Comparison of ENCODE assay signal across 15 cellular contexts in the genomic region with DNA sequence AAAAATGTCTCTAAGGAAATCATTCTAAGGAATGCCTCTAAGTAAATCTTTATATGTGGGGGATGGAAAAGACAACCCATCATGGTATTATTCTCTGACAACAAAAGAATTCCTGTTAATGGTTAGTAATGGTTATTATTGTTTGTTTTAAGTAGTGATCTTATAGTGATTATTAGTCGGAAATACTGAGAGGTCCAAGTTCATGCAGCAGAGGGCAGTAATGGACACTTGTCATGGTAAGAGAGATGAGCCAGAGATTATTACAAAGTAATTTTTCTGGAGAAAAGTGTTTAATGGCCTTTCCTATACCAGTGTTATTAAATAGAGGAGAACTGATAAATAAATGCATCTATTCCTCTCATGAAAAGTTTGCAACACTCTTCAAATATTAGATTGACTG. TPM values are rescaled to one million over a fixed set of nuclear protein-coding genes. Genes with fewer than 3 reads are reported as not detected.
DNase-seq lines count a peak whose midpoint lies in the region; ATAC-seq and TF ChIP-seq lines count a peak whose summit lies in the region.
"Had no signal": no experiment of that assay in that cellular context is flagged by ENCODE, and none has a peak within 500 bp of the region (broad histone marks: within the 10 kb centered on the region; RNA-seq: fewer than 3 reads in every experiment).

No MANE protein-coding gene starts in this region.

- H2BK15ac ChIP-seq in mesenchymal stem cell (ENCODE audit: low read depth, poor library complexity, severe bottlenecking) = no peak overlapping the region

- H4K91ac ChIP-seq in mesenchymal stem cell (ENCODE audit: low read length) = no peak overlapping the region

- H3K27ac Mint-ChIP-seq in activated T-helper 1 cell treated with anti-CD3 and anti-CD28 coated beads, Interleukin-12 subunit alpha, Interleukin-12 subunit beta, Interleukin-2, Interleukin-4 antibody, amounts not matched to agents 30 ng/mL and 10 ng/mL and 1 ng/mL, durations not matched to agents 14 hours and 24 hours and 36 hours = no peak overlapping the region
- H3K27ac Mint-ChIP-seq in activated naive CD4-positive, alpha-beta T cell treated with anti-CD3 and anti-CD28 coated beads, Interleukin-2, amount 50 U/mL, for 72 hours = no peak overlapping the region
- H3K27ac Mint-ChIP-seq: activated naive CD8-positive, alpha-beta T cell had no signal

- H2BK5ac ChIP-seq in mesenchymal stem cell (ENCODE audit: low read depth, low read length, poor library complexity, severe bottlenecking) = no peak overlapping the region

- H3K23ac ChIP-seq in mesenchymal stem cell (ENCODE audit: low read length in 2 of 2) = no peak overlapping the region

- peaks cover 14% of the 10 kb centered on the region for H3K9me3 Mint-ChIP-seq in activated T-helper 1 cell treated with anti-CD3 and anti-CD28 coated beads, Interleukin-12 subunit alpha, Interleukin-12 subunit beta, Interleukin-2, Interleukin-4 antibody, amounts not matched to agents 30 ng/mL and 10 ng/mL and 1 ng/mL, durations not matched to agents 14 hours and 24 hours and 36 hours
- H3K9me3 Mint-ChIP-seq in activated naive CD4-positive, alpha-beta T cell treated with anti-CD3 and anti-CD28 coated beads, Interleukin-2, amount 50 U/mL, for 72 hours = peaks cover 0 to 3% of the 10 kb centered on the region in 2 donors

- H3K18ac ChIP-seq in mesenchymal stem cell (ENCODE audit: low read depth in 1 of 2, low read length in 2 of 2) = no peak overlapping the region

- no peaks in the 10 kb centered on the region for H3K36me3 ChIP-seq in mesenchymal stem cell (ENCODE audit: control insufficient read depth in 1 of 2, insufficient read depth in 2 of 2, low read depth in 1 of 2, low read length in 2 of 2)
- H3K36me3 ChIP-seq: colonic mucosa, left lung, tibial artery had no signal

- intact Hi-C loops in activated T-helper 1 cell treated with anti-CD3 and anti-CD28 coated beads, Interleukin-12 subunit alpha, Interleukin-12 subunit beta, Interleukin-2, Interleukin-4 antibody, amounts not matched to agents 30 ng/mL and 10 ng/mL and 1 ng/mL, durations not matched to agents 14 hours and 24 hours and 36 hours (cut with micrococcal nuclease) = no loop called here

- H3K4me3 ChIP-seq in LNCaP clone FGC (ENCODE audit: low read depth, low read length) (no peak overlapping the region), choroid plexus epithelial cell (ENCODE audit: low read depth, low read length) (no peak overlapping the region), mesenchymal stem cell (ENCODE audit: insufficient read depth in 1 of 2, low read depth in 1 of 2, low read length in 2 of 2) (no peak overlapping the region)
- H3K4me3 ChIP-seq: colonic mucosa, left lung, tibial artery had no signal

- no peak overlapping the region for H4K8ac ChIP-seq in mesenchymal stem cell (ENCODE audit: low read length)

- H3K36me3 Mint-ChIP-seq in activated T-helper 1 cell treated with anti-CD3 and anti-CD28 coated beads, Interleukin-12 subunit alpha, Interleukin-12 subunit beta, Interleukin-2, Interleukin-4 antibody, amounts not matched to agents 30 ng/mL and 10 ng/mL and 1 ng/mL, durations not matched to agents 14 hours and 24 hours and 36 hours (ENCODE audit: low read depth) = no peaks in the 10 kb centered on the region
- no peaks in the 10 kb centered on the region for H3K36me3 Mint-ChIP-seq in activated naive CD4-positive, alpha-beta T cell treated with anti-CD3 and anti-CD28 coated beads, Interleukin-2, amount 50 U/mL, for 72 hours
- H3K36me3 Mint-ChIP-seq: activated naive CD8-positive, alpha-beta T cell had no signal

- H3K4me3 Mint-ChIP-seq in activated T-helper 1 cell treated with anti-CD3 and anti-CD28 coated beads, Interleukin-12 subunit alpha, Interleukin-12 subunit beta, Interleukin-2, Interleukin-4 antibody, amounts not matched to agents 30 ng/mL and 10 ng/mL and 1 ng/mL, durations not matched to agents 14 hours and 24 hours and 36 hours = no peak overlapping the region
- H3K4me3 Mint-ChIP-seq: activated naive CD8-positive, alpha-beta T cell had no signal

- H3K9ac ChIP-seq in mesenchymal stem cell (ENCODE audit: low read length) = no peak overlapping the region

- H2AK5ac ChIP-seq in mesenchymal stem cell (ENCODE audit: low read length, severe bottlenecking) = no peak overlapping the region

- 68% methylated on average over 1 of the region's 1 CpG for WGBS in mesenchymal stem cell

- no peak overlapping the region for H3K14ac ChIP-seq in mesenchymal stem cell (ENCODE audit: low read length in 2 of 2)

- no peak overlapping the region for H3K4me2 ChIP-seq in mesenchymal stem cell (ENCODE audit: low read length, poor library complexity, severe bottlenecking)

- no peak overlapping the region for H3K4ac ChIP-seq in mesenchymal stem cell (ENCODE audit: low read depth in 1 of 2, low read length in 2 of 2)

- H3K27me3 ChIP-seq in mesenchymal stem cell (ENCODE audit: control insufficient read depth in 1 of 2, insufficient read depth in 1 of 2, low read length in 2 of 2) = peaks cover 0 to 9% of the 10 kb centered on the region in 2 experiments
- H3K27me3 ChIP-seq: colonic mucosa had no signal

- no peak overlapping the region for H2AFZ ChIP-seq in mesenchymal stem cell (ENCODE audit: low read depth, low read length)

- TF ChIP-seq CTCF in LNCaP clone FGC (IDR thresholded peaks at IDR 0.05; ENCODE audit: control insufficient read depth, extremely low read depth, insufficient read depth) (peak; percentile 52), choroid plexus epithelial cell (conservative IDR thresholded peaks at IDR 0.05; ENCODE audit: low read depth, low read length) (peak; percentile 45)

- no peak overlapping the region for H2BK12ac ChIP-seq in mesenchymal stem cell (ENCODE audit: low read length in 2 of 2)

- H3K79me1 ChIP-seq in mesenchymal stem cell (replicated peaks; ENCODE audit: low read length, poor library complexity, severe bottlenecking) = no peaks in the 10 kb centered on the region

- peaks cover 2% of the 10 kb centered on the region for H3K27me3 Mint-ChIP-seq in activated T-helper 1 cell treated with anti-CD3 and anti-CD28 coated beads, Interleukin-12 subunit alpha, Interleukin-12 subunit beta, Interleukin-2, Interleukin-4 antibody, amounts not matched to agents 30 ng/mL and 10 ng/mL and 1 ng/mL, durations not matched to agents 14 hours and 24 hours and 36 hours (ENCODE audit: insufficient read depth)

- H3K4me1 Mint-ChIP-seq in activated T-helper 1 cell treated with anti-CD3 and anti-CD28 coated beads, Interleukin-12 subunit alpha, Interleukin-12 subunit beta, Interleukin-2, Interleukin-4 antibody, amounts not matched to agents 30 ng/mL and 10 ng/mL and 1 ng/mL, durations not matched to agents 14 hours and 24 hours and 36 hours (ENCODE audit: low read depth) = no peaks in the 10 kb centered on the region

- no peaks in the 10 kb centered on the region for H3K4me1 ChIP-seq in mesenchymal stem cell (ENCODE audit: control insufficient read depth, insufficient read depth, low read depth, low read length)
- H3K4me1 ChIP-seq: colonic mucosa, left lung, tibial artery had no signal

- peaks cover 16% of the 10 kb centered on the region for H3K9me3 ChIP-seq in mesenchymal stem cell (ENCODE audit: control insufficient read depth, low read length)
- H3K9me3 ChIP-seq: colonic mucosa had no signal

- DNase-seq in ELR (ENCODE audit: low read depth) (peak; percentile 42), LNCaP clone FGC (ENCODE audit: low read depth) (peak; percentile 7), choroid plexus epithelial cell (ENCODE audit: low read depth) (peak; percentile 51), mesenchymal stem cell (peak; percentile 26), NCI-H526 (lab: John Stamatoyannopoulos, UW) (no peak)
- no peak for DNase-seq in activated T-helper 1 cell treated with anti-CD3 and anti-CD28 coated beads, Interleukin-12 subunit alpha, Interleukin-12 subunit beta, Interleukin-2, Interleukin-4 antibody, amounts not matched to agents 30 ng/mL and 10 ng/mL and 1 ng/mL, durations not matched to agents 14 hours and 24 hours and 36 hours (ENCODE audit: low spot score)
- DNase-seq in activated naive CD4-positive, alpha-beta T cell treated with anti-CD3 and anti-CD28 coated beads, Interleukin-2, amount 50 U/mL, for 72 hours (ENCODE audit: low spot score in 2 of 2) = no peak
- DNase-seq: colonic mucosa; left lung; stimulated activated CD4-positive, alpha-beta T cell treated with anti-CD3 and anti-CD28 coated beads, Interleukin-12 subunit alpha, Interleukin-12 subunit beta, amount 100 ng/mL, for 4 hours; tibial artery had no signal

- H2BK120ac ChIP-seq in mesenchymal stem cell (ENCODE audit: low read depth, low read length) = no peak overlapping the region

- no peak overlapping the region for H3K27ac ChIP-seq in mesenchymal stem cell (ENCODE audit: low read length, poor library complexity, severe bottlenecking)
- H3K27ac ChIP-seq: colonic mucosa, left lung, tibial artery had no signal

- no peak for ATAC-seq in activated naive CD4-positive, alpha-beta T cell treated with anti-CD3 and anti-CD28 coated beads, Interleukin-2, amount 50 U/mL, for 72 hours
- ATAC-seq in GM18502 (IDR thresholded peaks at IDR 0.05; ENCODE audit: poor library complexity, unreplicated experiment) = no peak
- ATAC-seq: left lung, Panc1 had no signal

RNA-seq across cellular contexts. Expression of gene DKK2, which starts 8.1 kb away (rescaled TPM):
- polyA plus RNA-seq in mesenchymal stem cell (2013, experiment 1 of 2) = 0.10 TPM
- 0.03 TPM for polyA plus RNA-seq in mesenchymal stem cell (2013, experiment 2 of 2)
- total RNA-seq in activated T-helper 1 cell treated with anti-CD3 and anti-CD28 coated beads, Interleukin-12 subunit alpha, Interleukin-12 subunit beta, Interleukin-2, Interleukin-4 antibody, amounts not matched to agents 30 ng/mL and 10 ng/mL and 1 ng/mL, durations not matched to agents 14 hours and 24 hours and 36 hours = not detected in 2 replicates
- not detected for total RNA-seq in activated naive CD4-positive, alpha-beta T cell treated with anti-CD3 and anti-CD28 coated beads, Interleukin-2, amount 50 U/mL, for 72 hours
- total RNA-seq: activated CD8-positive, alpha-beta memory T cell treated with anti-CD3 and anti-CD28 coated beads for 36 hours had no signal

Comparison
In these comparisons a context has a peak if more than half of its experiments do, and no peak if none do; other contexts are left out.
1. DNase-seq: peak in ELR (single experiment), LNCaP clone FGC (single experiment), choroid plexus epithelial cell (single experiment) and mesenchymal stem cell (single experiment); none in activated T-helper 1 cell treated with anti-CD3 and anti-CD28 coated beads, Interleukin-12 subunit alpha, Interleukin-12 subunit beta, Interleukin-2, Interleukin-4 antibody, amounts not matched to agents 30 ng/mL and 10 ng/mL and 1 ng/mL, durations not matched to agents 14 hours and 24 hours and 36 hours (single experiment), NCI-H526 (0 of 2) and activated naive CD4-positive, alpha-beta T cell treated with anti-CD3 and anti-CD28 coated beads, Interleukin-2, amount 50 U/mL, for 72 hours (0 of 2).